ENCODE assay signal across 1 cellular context in the genomic region with DNA sequence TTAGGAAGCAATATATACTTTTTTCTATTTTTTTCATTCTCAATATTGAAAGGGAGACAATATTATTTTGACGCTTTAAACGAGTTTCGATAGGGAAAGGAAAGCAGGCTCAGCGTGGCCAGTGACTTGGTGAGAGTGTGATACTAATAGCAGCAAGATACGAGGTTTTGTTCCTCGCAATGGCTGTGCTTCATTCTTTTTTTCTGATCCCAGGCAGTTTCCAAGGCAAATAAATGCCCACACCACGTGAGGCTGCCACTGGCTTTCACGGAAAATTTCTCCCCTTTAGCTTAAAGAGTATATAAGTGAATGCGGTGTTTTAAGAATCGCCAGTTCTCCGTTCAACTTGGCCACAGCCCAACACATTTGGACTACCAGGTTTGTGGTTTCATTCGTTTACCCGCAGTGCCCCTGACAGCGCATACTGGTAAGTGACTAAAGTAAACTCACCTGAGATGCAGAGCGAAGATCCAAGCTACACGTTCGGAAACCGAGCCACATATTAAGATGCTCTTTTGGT.
A peak's percentile ranks its signal among the peaks of the same experiment; 100 is the strongest.
TF ChIP-seq lines count a peak whose summit lies in the region.

No MANE protein-coding gene starts in this region.

TF ChIP-seq in HepG2, 621 proteins besides CTCF, POLR2A, EP300 and RAD21 (continued from another document):
- TF ChIP-seq, protein P1, sequence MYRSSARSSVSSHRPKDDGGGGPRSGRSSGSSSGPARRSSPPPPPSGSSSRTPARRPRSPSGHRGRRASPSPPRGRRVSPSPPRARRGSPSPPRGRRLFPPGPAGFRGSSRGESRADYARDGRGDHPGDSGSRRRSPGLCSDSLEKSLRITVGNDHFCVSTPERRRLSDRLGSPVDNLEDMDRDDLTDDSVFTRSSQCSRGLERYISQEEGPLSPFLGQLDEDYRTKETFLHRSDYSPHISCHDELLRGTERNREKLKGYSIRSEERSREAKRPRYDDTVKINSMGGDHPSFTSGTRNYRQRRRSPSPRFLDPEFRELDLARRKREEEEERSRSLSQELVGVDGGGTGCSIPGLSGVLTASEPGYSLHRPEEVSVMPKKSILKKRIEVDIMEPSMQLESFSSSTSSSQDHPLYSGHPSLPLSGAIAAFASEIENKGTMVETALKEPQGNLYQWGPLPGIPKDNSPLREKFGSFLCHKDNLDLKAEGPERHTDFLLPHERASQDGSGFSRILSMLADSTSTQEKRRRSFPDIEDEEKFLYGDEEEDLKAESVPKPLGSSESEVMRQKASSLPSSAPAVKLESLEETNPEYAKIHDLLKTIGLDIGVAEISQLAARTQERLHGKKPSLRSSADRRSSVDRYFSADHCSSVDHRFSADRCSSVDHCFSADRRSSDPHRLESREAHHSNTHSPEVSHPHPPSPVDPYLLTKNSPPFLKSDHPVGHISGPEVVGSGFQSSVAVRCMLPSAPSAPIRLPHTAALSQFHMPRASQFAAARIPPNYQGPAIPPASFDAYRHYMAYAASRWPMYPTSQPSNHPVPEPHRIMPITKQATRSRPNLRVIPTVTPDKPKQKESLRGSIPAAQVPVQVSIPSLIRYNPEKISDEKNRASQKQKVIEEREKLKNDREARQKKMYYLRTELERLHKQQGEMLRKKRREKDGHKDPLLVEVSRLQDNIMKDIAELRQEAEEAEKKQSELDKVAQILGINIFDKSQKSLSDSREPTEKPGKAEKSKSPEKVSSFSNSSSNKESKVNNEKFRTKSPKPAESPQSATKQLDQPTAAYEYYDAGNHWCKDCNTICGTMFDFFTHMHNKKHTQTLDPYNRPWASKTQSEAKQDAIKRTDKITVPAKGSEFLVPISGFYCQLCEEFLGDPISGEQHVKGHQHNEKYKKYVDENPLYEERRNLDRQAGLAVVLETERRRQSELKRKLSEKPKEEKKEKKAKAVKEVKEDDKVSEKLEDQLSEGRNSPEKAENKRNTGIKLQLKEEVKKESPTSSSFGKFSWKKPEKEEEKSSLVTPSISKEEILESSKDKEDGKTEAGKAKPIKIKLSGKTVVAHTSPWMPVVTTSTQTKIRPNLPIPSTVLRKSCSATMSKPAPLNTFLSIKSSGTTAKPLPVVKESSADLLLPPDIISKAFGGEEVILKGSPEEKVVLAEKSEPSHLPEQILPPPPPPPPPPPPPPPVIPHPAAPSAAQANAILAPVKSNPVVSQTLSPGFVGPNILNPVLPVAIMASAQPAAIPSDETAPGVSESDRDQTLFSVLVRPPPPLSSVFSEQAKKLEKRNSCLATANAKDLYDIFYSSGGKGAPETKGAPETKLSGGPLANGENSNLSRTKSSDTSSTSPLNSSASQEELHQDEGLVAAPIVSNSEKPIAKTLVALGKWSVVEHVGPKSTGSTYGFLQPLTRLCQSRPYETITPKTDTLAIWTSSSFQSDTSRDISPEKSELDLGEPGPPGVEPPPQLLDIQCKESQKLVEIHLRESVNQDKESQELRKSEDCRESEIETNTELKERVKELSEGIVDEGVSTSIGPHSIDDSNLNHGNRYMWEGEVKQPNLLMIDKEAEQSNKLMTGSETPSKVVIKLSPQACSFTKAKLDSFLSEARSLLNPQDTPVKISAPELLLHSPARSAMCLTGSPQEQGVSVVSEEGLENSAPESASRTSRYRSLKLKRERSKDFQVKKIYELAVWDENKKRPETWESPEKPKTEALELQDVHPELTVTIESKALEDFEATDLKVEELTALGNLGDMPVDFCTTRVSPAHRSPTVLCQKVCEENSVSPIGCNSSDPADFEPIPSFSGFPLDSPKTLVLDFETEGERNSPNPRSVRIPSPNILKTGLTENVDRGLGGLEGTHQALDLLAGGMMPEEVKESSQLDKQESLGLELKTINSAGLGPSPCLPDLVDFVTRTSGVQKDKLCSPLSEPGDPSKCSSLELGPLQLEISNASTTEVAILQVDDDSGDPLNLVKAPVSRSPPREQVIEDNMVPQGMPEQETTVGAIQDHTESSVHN (CRISPR knock-in tag; IDR thresholded peaks at IDR 0.05), result no peak
- TF ChIP-seq ARNTL (CRISPR knock-in tag; IDR thresholded peaks at IDR 0.05), result 0 out of 2 replicates have a peak, but pooled peaks have one; percentile 6
- no peak for TF ChIP-seq ELF1 (CRISPR knock-in tag; IDR thresholded peaks at IDR 0.05)
- TF ChIP-seq, protein P2, sequence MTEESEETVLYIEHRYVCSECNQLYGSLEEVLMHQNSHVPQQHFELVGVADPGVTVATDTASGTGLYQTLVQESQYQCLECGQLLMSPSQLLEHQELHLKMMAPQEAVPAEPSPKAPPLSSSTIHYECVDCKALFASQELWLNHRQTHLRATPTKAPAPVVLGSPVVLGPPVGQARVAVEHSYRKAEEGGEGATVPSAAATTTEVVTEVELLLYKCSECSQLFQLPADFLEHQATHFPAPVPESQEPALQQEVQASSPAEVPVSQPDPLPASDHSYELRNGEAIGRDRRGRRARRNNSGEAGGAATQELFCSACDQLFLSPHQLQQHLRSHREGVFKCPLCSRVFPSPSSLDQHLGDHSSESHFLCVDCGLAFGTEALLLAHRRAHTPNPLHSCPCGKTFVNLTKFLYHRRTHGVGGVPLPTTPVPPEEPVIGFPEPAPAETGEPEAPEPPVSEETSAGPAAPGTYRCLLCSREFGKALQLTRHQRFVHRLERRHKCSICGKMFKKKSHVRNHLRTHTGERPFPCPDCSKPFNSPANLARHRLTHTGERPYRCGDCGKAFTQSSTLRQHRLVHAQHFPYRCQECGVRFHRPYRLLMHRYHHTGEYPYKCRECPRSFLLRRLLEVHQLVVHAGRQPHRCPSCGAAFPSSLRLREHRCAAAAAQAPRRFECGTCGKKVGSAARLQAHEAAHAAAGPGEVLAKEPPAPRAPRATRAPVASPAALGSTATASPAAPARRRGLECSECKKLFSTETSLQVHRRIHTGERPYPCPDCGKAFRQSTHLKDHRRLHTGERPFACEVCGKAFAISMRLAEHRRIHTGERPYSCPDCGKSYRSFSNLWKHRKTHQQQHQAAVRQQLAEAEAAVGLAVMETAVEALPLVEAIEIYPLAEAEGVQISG (CRISPR knock-in tag; IDR thresholded peaks at IDR 0.05), result no peak
- TF ChIP-seq MEIS1 (CRISPR knock-in tag; IDR thresholded peaks at IDR 0.05; ENCODE audit: borderline replicate concordance), result 0 out of 2 replicates have a peak, but pooled peaks have one; percentile 18
- 0 out of 2 replicates have a peak, but pooled peaks have one; percentile 30 for TF ChIP-seq ZNF530 (CRISPR knock-in tag; IDR thresholded peaks at IDR 0.05; ENCODE audit: low read depth)
- TF ChIP-seq SAP130 (CRISPR knock-in tag; IDR thresholded peaks at IDR 0.05; ENCODE audit: low read depth), result peak; percentile 26; the same call in 1 of the 2 replicates
- TF ChIP-seq ATF1 (CRISPR knock-in tag; IDR thresholded peaks at IDR 0.05), result no peak
- TF ChIP-seq ZNF644 (CRISPR knock-in tag; IDR thresholded peaks at IDR 0.05; ENCODE audit: low read depth), result no peak
- TF ChIP-seq ZNF12 (CRISPR knock-in tag; IDR thresholded peaks at IDR 0.05), result 0 out of 2 replicates have a peak, but pooled peaks have one; percentile 13
- TF ChIP-seq, protein P3, sequence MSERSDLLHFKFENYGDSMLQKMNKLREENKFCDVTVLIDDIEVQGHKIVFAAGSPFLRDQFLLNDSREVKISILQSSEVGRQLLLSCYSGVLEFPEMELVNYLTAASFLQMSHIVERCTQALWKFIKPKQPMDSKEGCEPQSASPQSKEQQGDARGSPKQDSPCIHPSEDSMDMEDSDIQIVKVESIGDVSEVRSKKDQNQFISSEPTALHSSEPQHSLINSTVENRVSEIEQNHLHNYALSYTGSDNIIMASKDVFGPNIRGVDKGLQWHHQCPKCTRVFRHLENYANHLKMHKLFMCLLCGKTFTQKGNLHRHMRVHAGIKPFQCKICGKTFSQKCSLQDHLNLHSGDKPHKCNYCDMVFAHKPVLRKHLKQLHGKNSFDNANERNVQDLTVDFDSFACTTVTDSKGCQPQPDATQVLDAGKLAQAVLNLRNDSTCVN (CRISPR knock-in tag; IDR thresholded peaks at IDR 0.05; ENCODE audit: borderline replicate concordance), result no peak
- TF ChIP-seq ZFX (CRISPR knock-in tag; IDR thresholded peaks at IDR 0.05; ENCODE audit: low read depth), result 0 out of 2 replicates have a peak, but pooled peaks have one; percentile 11
- TF ChIP-seq ZNF629 (CRISPR knock-in tag; conservative IDR thresholded peaks at IDR 0.05), result peak; percentile 45
- TF ChIP-seq NR1H2 (CRISPR knock-in tag; IDR thresholded peaks at IDR 0.05; ENCODE audit: borderline replicate concordance, low read depth), result 0 out of 2 replicates have a peak, but pooled peaks have one; percentile 19
- TF ChIP-seq, protein P4, sequence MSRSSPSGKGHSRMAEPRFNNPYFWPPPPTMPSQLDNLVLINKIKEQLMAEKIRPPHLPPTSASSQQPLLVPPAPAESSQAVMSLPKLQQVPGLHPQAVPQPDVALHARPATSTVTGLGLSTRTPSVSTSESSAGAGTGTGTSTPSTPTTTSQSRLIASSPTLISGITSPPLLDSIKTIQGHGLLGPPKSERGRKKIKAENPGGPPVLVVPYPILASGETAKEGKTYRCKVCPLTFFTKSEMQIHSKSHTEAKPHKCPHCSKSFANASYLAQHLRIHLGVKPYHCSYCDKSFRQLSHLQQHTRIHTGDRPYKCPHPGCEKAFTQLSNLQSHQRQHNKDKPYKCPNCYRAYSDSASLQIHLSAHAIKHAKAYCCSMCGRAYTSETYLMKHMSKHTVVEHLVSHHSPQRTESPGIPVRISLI (CRISPR knock-in tag; IDR thresholded peaks at IDR 0.05; ENCODE audit: borderline replicate concordance), result 0 out of 2 replicates have a peak, but pooled peaks have one; percentile 19
- 0 out of 2 replicates have a peak, but pooled peaks have one; percentile 26 for TF ChIP-seq HOXA5 (CRISPR knock-in tag; IDR thresholded peaks at IDR 0.05)
- peak; percentile 18; the same call in 1 of the 2 replicates for TF ChIP-seq STAG1 (CRISPR knock-in tag; IDR thresholded peaks at IDR 0.05)
- TF ChIP-seq ZNF550 (CRISPR knock-in tag; IDR thresholded peaks at IDR 0.05; ENCODE audit: borderline replicate concordance), result 0 out of 2 replicates have a peak, but pooled peaks have one; percentile 21
- peak; percentile 13 for TF ChIP-seq ASH2L (IDR thresholded peaks at IDR 0.05; ENCODE audit: insufficient read length, low read depth, low read length)
- TF ChIP-seq MAF1 (CRISPR knock-in tag; IDR thresholded peaks at IDR 0.05; ENCODE audit: borderline replicate concordance), result no peak
- TF ChIP-seq NFE2L2 (IDR thresholded peaks at IDR 0.05; ENCODE audit: low read length), result no peak
TF ChIP-seq in HepG2: peak in this region for 16.
